ENCODE assay signal across 8 cellular contexts in genomic region chr7:77331938-77332695, GRCh38.
DNase-seq lines count a peak whose midpoint lies in the region; ATAC-seq and TF ChIP-seq lines count a peak whose summit lies in the region.

No MANE protein-coding gene starts in this region.

- H3K4me3 ChIP-seq in HAP-1 (no peak overlapping the region), Panc1 (ENCODE audit: low read depth in 2 of 2, low read length in 2 of 2) (no peak overlapping the region), heart right ventricle (no peak overlapping the region)

- CTCF ChIA-PET in Panc1 (lab: Charles Lee), result interaction anchor here (0.6 to 1.0 kb wide), 4 partner anchors 45 to 1099 kb away, joined by 3 to 8 read pairs (median 6); no protein-coding TSS in a partner anchor

- no peaks in the 10 kb centered on the region for H3K27me3 Mint-ChIP-seq in activated naive CD8-positive, alpha-beta T cell treated with anti-CD3 and anti-CD28 coated beads for 36 hours

- H3K9me3 Mint-ChIP-seq in activated naive CD8-positive, alpha-beta T cell treated with anti-CD3 and anti-CD28 coated beads for 36 hours, result no peaks in the 10 kb centered on the region

- peak; percentile 78 for TF ChIP-seq CTCF in Panc1 (IDR thresholded peaks at IDR 0.05)
- peak; percentile 54 to 85 (median 73) for TF ChIP-seq CTCF in heart right ventricle (IDR thresholded peaks at IDR 0.05)

- peaks cover 47% of the 10 kb centered on the region for H3K4me1 Mint-ChIP-seq in activated naive CD8-positive, alpha-beta T cell treated with anti-CD3 and anti-CD28 coated beads for 36 hours

- no peaks in the 10 kb centered on the region for H3K36me3 Mint-ChIP-seq in activated naive CD8-positive, alpha-beta T cell treated with anti-CD3 and anti-CD28 coated beads for 36 hours

- no peak overlapping the region for H3K27ac Mint-ChIP-seq in activated naive CD8-positive, alpha-beta T cell treated with anti-CD3 and anti-CD28 coated beads for 36 hours

- H3K27me3 ChIP-seq in HAP-1 (ENCODE audit: low read depth) (no peaks in the 10 kb centered on the region), Panc1 (ENCODE audit: control insufficient read depth, insufficient read depth, low read length) (no peaks in the 10 kb centered on the region), heart right ventricle (no peaks in the 10 kb centered on the region)

- peak; percentile 32 for DNase-seq in activated naive CD4-positive, alpha-beta T cell treated with Interleukin-2 at 50 U/mL for 16 hours
- DNase-seq in activated naive CD4-positive, alpha-beta T cell (lab: John Stamatoyannopoulos, UW), result no peak
- DNase-seq in HAP-1 (ENCODE audit: low spot score in 2 of 2), result peak; percentile 69 to 85
- DNase-seq in LHCN-M2 (ENCODE audit: low read depth), result peak; percentile 94
- peak; percentile 94 for DNase-seq in Panc1 (ENCODE audit: low read depth, low spot score)
- peak; percentile 61 for DNase-seq in activated naive CD8-positive, alpha-beta T cell treated with anti-CD3 and anti-CD28 coated beads for 36 hours
- DNase-seq in heart right ventricle, result peak; percentile 27 to 85
- DNase-seq in renal cortical epithelial cell (ENCODE audit: low read depth), result peak; percentile 94

- no TSS peak for BruUV-seq in Panc1 (replicated peaks; lab: Mats Ljungman, UMichigan)

- H3K9me3 ChIP-seq in HAP-1 (no peaks in the 10 kb centered on the region), Panc1 (ENCODE audit: control insufficient read depth, insufficient read depth, low read depth, low read length) (no peaks in the 10 kb centered on the region), heart right ventricle (no peaks in the 10 kb centered on the region)

- ATAC-seq in Panc1 (peak; percentile 98), heart right ventricle (peak; percentile 89 to 96 (median 92))

- in situ Hi-C loops in HAP-1 (cut with MboI; ENCODE audit: low sequenced_read_pairs), result no loop called here
- in situ Hi-C loops in Panc1 (cut with HindIII; ENCODE audit: low pct_unique_long_range_greater_than_20kb, low sequenced_read_pairs), result no loop called here

- H3K4me1 ChIP-seq in HAP-1, result no peaks in the 10 kb centered on the region
- H3K4me1 ChIP-seq in Panc1 (ENCODE audit: control insufficient read depth, insufficient read depth, low read length), result no peaks in the 10 kb centered on the region
- H3K4me1 ChIP-seq in heart right ventricle, result peaks cover 11 to 68% (median 49%) of the 10 kb centered on the region in 9 donors

- 56 to 62% methylated on average over 3 of the region's 3 CpGs for WGBS in heart right ventricle, 2 donors

- H3K27ac ChIP-seq in Panc1 (ENCODE audit: low read length) (no peak overlapping the region), heart right ventricle (peak overlapping the region in 2 of 10 donors; percentile 2 to 3)

- intact Hi-C loops in Panc1 (cut with micrococcal nuclease; ENCODE audit: unreplicated experiment) (loop anchor here (5.0 kb wide), 2 partner anchors 80 to 205 kb away; no protein-coding TSS in a partner anchor), heart right ventricle (cut with DNase I) (loop anchor here in 7 of 10 donors (5.0 to 10.0 kb wide), 6 partner anchors 75 to 210 kb away; partner anchors contain the start of gene CCDC146 (in 2 of the 7))

- POLR2A ChIA-PET in Panc1 (lab: Charles Lee), result no interaction called here

- H3K4me3 Mint-ChIP-seq in activated naive CD8-positive, alpha-beta T cell treated with anti-CD3 and anti-CD28 coated beads for 36 hours, result no peak overlapping the region

- H3K36me3 ChIP-seq in HAP-1 (replicated peaks) (no peaks in the 10 kb centered on the region), Panc1 (ENCODE audit: control insufficient read depth, insufficient read depth, low read length) (no peaks in the 10 kb centered on the region), heart right ventricle (peaks cover 0 to 5% (median 0%) of the 10 kb centered on the region in 9 donors)

Comparison
In these comparisons a context has a peak if more than half of its experiments do, and no peak if none do; other contexts are left out.
1. DNase-seq: peak in activated naive CD4-positive, alpha-beta T cell treated with Interleukin-2 at 50 U/mL for 16 hours (single experiment), HAP-1 (2 of 2), LHCN-M2 (single experiment), Panc1 (single experiment), activated naive CD8-positive, alpha-beta T cell treated with anti-CD3 and anti-CD28 coated beads for 36 hours (single experiment), heart right ventricle (2 of 2) and renal cortical epithelial cell (single experiment); none in activated naive CD4-positive, alpha-beta T cell (0 of 4).